26 cellular contexts compared by ENCODE assay signal in the genomic region with DNA sequence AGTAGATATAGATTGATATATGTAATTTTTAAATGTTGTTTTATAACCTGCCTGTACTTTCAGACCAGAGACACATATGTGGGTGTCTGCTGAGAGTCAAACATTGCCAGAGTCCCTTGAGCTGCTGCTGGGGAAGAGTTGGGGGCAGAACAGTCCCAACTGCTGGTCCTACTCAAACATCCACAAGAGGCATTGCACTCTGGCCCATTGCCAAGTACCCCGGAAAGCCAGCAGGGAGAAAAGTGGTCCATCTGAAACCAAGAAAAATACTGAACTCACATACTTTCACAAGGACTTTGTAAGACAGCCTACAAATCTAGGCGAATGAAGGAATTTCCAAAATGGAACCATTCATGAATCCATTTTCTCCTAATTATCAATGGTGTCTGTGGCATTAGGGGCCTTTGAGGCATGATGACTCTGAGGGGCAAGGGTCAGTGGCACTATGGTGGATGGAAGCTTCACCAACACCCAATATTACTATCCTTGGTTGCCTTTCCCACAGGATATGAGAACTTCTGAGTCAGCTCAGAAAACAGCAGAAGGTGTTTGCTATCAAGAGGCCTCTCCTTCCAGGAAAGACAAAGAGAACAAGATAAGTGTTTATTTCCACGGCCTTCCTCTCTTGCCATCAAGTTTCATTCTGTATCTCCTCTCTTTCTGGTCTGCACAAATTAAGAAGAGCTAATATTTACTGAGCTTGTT. TPM values are rescaled to one million over a fixed set of nuclear protein-coding genes. Genes with fewer than 3 reads are reported as not detected.
"Had no signal": no experiment of that assay in that cellular context is flagged by ENCODE, and none has a peak within 500 bp of the region (broad histone marks: within the 10 kb centered on the region; RNA-seq: fewer than 3 reads in every experiment).

No MANE protein-coding gene starts in this region.

- H3K4me3 ChIP-seq: esophagus muscularis mucosa, heart right ventricle, left ventricle myocardium inferior, lung, right lobe of liver, thoracic aorta, uterus had no signal

- DNase-seq: activated CD4-positive, alpha-beta T cell treated with anti-CD3 and anti-CD28 coated beads, Interleukin-2, amount 10 ng/mL, durations not matched to agents 7 days and 5 days; activated CD4-positive, CD25-positive, alpha-beta regulatory T cell treated with anti-CD3 and anti-CD28 coated beads, Interleukin-2, amount 50 U/mL, for 72 hours; activated CD8-positive, alpha-beta T cell treated with anti-CD3 and anti-CD28 coated beads for 36 hours; activated effector memory CD4-positive, alpha-beta T cell treated with Interleukin-2 at 50 U/mL for 16 hours; activated naive CD4-positive, alpha-beta T cell treated with Interleukin-2 at 50 U/mL for 16 hours; activated T-cell treated with anti-CD3 and anti-CD28 coated beads for 4 hours; anterior cingulate cortex; effector CD4-positive, alpha-beta T cell; foreskin keratinocyte; heart right ventricle; left ventricle myocardium inferior; nephron progenitor cell; right lobe of liver; stimulated activated CD4-positive, alpha-beta T cell treated with anti-CD3 and anti-CD28 coated beads, Interleukin-2, amount 100 ng/mL, for 48 hours; stimulated activated naive CD4-positive, alpha-beta T cell treated with Interleukin-2 at 50 U/mL for 16 hours; trophoblast cell; uterus had no signal

- H3K27ac ChIP-seq: esophagus muscularis mucosa, foreskin keratinocyte, heart right ventricle, left ventricle myocardium inferior, neutrophil, right lobe of liver, thoracic aorta, uterus had no signal

- H3K9me3 ChIP-seq: esophagus muscularis mucosa, heart right ventricle, left ventricle myocardium inferior, neutrophil, right lobe of liver, thoracic aorta, uterus had no signal

- ATAC-seq: activated CD8-positive, alpha-beta T cell treated with anti-CD3 and anti-CD28 coated beads for 36 hours; foreskin keratinocyte; heart right ventricle; right lobe of liver had no signal

- H3K36me3 ChIP-seq: esophagus muscularis mucosa, heart right ventricle, left ventricle myocardium inferior, neutrophil, right lobe of liver, thoracic aorta, uterus had no signal

- H3K4me1 ChIP-seq: foreskin keratinocyte, uterus had no signal

- H3K4me3 Mint-ChIP-seq: activated CD4-positive, alpha-beta T cell treated with anti-CD3 and anti-CD28 coated beads, Interleukin-2, amount 10 ng/mL, durations not matched to agents 7 days and 5 days; activated CD8-positive, alpha-beta T cell treated with anti-CD3 and anti-CD28 coated beads for 36 hours; activated naive CD8-positive, alpha-beta T cell; central memory CD8-positive, alpha-beta T cell; dendritic cell treated with granulocyte-macrophage colony-stimulating factor and Interleukin-4, amounts not matched to agents 40 ng/mL and 50 ng/mL, for 4 days; nephron progenitor cell had no signal

- H3K36me3 Mint-ChIP-seq: activated naive CD8-positive, alpha-beta T cell had no signal

- H3K4me1 Mint-ChIP-seq: activated CD4-positive, alpha-beta T cell treated with anti-CD3 and anti-CD28 coated beads, Interleukin-2, amount 10 ng/mL, durations not matched to agents 7 days and 5 days; central memory CD8-positive, alpha-beta T cell had no signal

- H3K9me3 Mint-ChIP-seq: activated CD8-positive, alpha-beta T cell treated with anti-CD3 and anti-CD28 coated beads for 36 hours; central memory CD8-positive, alpha-beta T cell; dendritic cell treated with granulocyte-macrophage colony-stimulating factor and Interleukin-4, amounts not matched to agents 40 ng/mL and 50 ng/mL, for 4 days had no signal

- H3K27ac Mint-ChIP-seq: activated CD4-positive, alpha-beta T cell treated with anti-CD3 and anti-CD28 coated beads, Interleukin-2, amount 10 ng/mL, durations not matched to agents 7 days and 5 days; activated CD8-positive, alpha-beta T cell treated with anti-CD3 and anti-CD28 coated beads for 36 hours; activated naive CD8-positive, alpha-beta T cell; dendritic cell treated with granulocyte-macrophage colony-stimulating factor and Interleukin-4, amounts not matched to agents 40 ng/mL and 50 ng/mL, for 4 days; nephron progenitor cell had no signal

RNA-seq across cellular contexts. Expression of a gene that starts 7.3 kb away (rescaled TPM):
- total RNA-seq: activated CD4-positive, alpha-beta T cell treated with anti-CD3 and anti-CD28 coated beads, Interleukin-2, amount 10 ng/mL, durations not matched to agents 7 days and 5 days; activated CD8-positive, alpha-beta T cell treated with anti-CD3 and anti-CD28 coated beads for 36 hours; bronchial epithelial cell; foreskin keratinocyte; kidney epithelial cell had no signal
